In the genomic region with DNA sequence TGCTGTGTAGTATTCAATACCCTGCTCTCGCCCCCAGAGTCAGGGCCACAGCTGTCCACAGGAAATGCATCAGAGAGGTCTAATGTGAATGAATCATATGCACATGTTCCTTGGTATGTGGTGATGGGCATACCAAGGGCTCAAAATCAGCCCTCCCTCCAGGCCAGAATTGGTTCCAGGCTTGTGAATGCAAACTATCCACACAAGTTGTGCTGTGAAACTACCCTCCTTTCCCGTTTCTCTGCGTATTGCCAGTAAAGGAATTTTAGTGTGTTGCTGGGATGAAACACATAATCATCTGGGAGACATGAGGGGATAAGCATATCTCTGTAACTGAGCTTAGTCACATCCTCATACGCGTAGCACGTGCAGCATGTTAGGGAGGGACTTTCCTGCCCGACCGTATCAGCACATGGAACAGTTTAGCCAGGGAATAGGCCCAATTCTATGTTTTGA, we compare ENCODE assay signal across 12 cellular contexts. TPM values are rescaled to one million over a fixed set of nuclear protein-coding genes. Genes with fewer than 3 reads are reported as not detected.
DNase-seq lines count a peak whose midpoint lies in the region; ATAC-seq and TF ChIP-seq lines count a peak whose summit lies in the region.
"Had no signal": no experiment of that assay in that cellular context is flagged by ENCODE, and none has a peak within 500 bp of the region (broad histone marks: within the 10 kb centered on the region; RNA-seq: fewer than 3 reads in every experiment).

No MANE protein-coding gene starts in this region.

- H3K4ac ChIP-seq in H9 (ENCODE audit: low read depth, low read length): no peak overlapping the region

- no peak overlapping the region for H2BK12ac ChIP-seq in H9 (ENCODE audit: insufficient read length, low read depth, low read length)

- no peak overlapping the region for H4K5ac ChIP-seq in H9 (ENCODE audit: insufficient read length, low read depth, low read length)

- no peak overlapping the region for H4K91ac ChIP-seq in H9 (ENCODE audit: insufficient read length, low read depth, low read length)

- H3K9ac ChIP-seq in H9 (ENCODE audit: extremely low read depth, insufficient read length, low read length): no peak overlapping the region

- H3K27ac Mint-ChIP-seq in H9: no peak overlapping the region; a peak in 1 of 7 replicates
- H3K27ac Mint-ChIP-seq: activated naive CD4-positive, alpha-beta T cell treated with anti-CD3 and anti-CD28 coated beads, Interleukin-2, amount 10 ng/mL, durations not matched to agents 7 days and 5 days had no signal

- no peak overlapping the region for H3K14ac ChIP-seq in H9 (ENCODE audit: insufficient read depth, low read length)

- no peak overlapping the region for H3K4me3 Mint-ChIP-seq in H9
- H3K4me3 Mint-ChIP-seq: activated naive CD4-positive, alpha-beta T cell treated with anti-CD3 and anti-CD28 coated beads, Interleukin-2, amount 10 ng/mL, durations not matched to agents 7 days and 5 days had no signal

- no peaks in the 10 kb centered on the region for H3K27me3 Mint-ChIP-seq in H9 (ENCODE audit: low read depth)
- H3K27me3 Mint-ChIP-seq: activated naive CD4-positive, alpha-beta T cell treated with anti-CD3 and anti-CD28 coated beads, Interleukin-2, amount 10 ng/mL, durations not matched to agents 7 days and 5 days had no signal

- peak; percentile 61 for ATAC-seq in sciatic nerve

- DNase-seq in GOT3 (lab: John Stamatoyannopoulos, UW) (peak; percentile 5), SW 1271 (lab: John Stamatoyannopoulos, UW) (peak; percentile 84 to 92), fibroblast of the conjunctiva (ENCODE audit: low read depth) (peak; percentile 94), sciatic nerve (ENCODE audit: low spot score) (no peak), H9 (no peak), ecto neural progenitor cell (ENCODE audit: low spot score) (no peak), Ammon's horn (ENCODE audit: low spot score) (no peak)
- DNase-seq in activated naive CD4-positive, alpha-beta T cell treated with Interleukin-2 at 50 U/mL for 16 hours: no peak
- DNase-seq: activated naive CD4-positive, alpha-beta T cell treated with anti-CD3 and anti-CD28 coated beads, Interleukin-2, amount 10 ng/mL, durations not matched to agents 7 days and 5 days; KG1; NCI-H774 had no signal

- no peak overlapping the region for H3T11ph ChIP-seq in H9 (ENCODE audit: low read length)

- no peaks in the 10 kb centered on the region; a peak in 1 of 4 replicates for H3K4me1 Mint-ChIP-seq in H9
- H3K4me1 Mint-ChIP-seq: activated naive CD4-positive, alpha-beta T cell treated with anti-CD3 and anti-CD28 coated beads, Interleukin-2, amount 10 ng/mL, durations not matched to agents 7 days and 5 days had no signal

- intact Hi-C loops in sciatic nerve (cut with DNase I): no loop called here

- H3K23me2 ChIP-seq in H9 (ENCODE audit: insufficient read length, low read depth, low read length, poor library complexity, severe bottlenecking): no peaks in the 10 kb centered on the region

- no peak overlapping the region for H2BK15ac ChIP-seq in H9 (ENCODE audit: low read depth, low read length)

- no peak overlapping the region for H3K27ac ChIP-seq in H9 (ENCODE audit: insufficient read length, low read depth, low read length)
- H3K27ac ChIP-seq: VCaP had no signal

- no peak overlapping the region for H4K8ac ChIP-seq in H9 (replicated peaks; ENCODE audit: insufficient read length, low read depth, low read length)

- H2BK5ac ChIP-seq in H9 (ENCODE audit: insufficient read length, low read length): no peak overlapping the region

- H3K27me3 ChIP-seq in H9 (ENCODE audit: insufficient read depth, low read length): no peaks in the 10 kb centered on the region

- H3K79me1 ChIP-seq in H9 (ENCODE audit: insufficient read depth, low read depth, low read length, poor library complexity, severe bottlenecking): no peaks in the 10 kb centered on the region

- peaks cover 0 to 8% (median 2%) of the 10 kb centered on the region in 3 experiments; a peak in 4 of 7 replicates for H3K36me3 Mint-ChIP-seq in H9 (ENCODE audit: insufficient read depth in 1 of 3, low read depth in 3 of 3)
- H3K36me3 Mint-ChIP-seq: activated naive CD4-positive, alpha-beta T cell treated with anti-CD3 and anti-CD28 coated beads, Interleukin-2, amount 10 ng/mL, durations not matched to agents 7 days and 5 days had no signal

- H2BK120ac ChIP-seq in H9 (ENCODE audit: low read depth, low read length, poor library complexity, severe bottlenecking): no peak overlapping the region

- no peak overlapping the region for H2AFZ ChIP-seq in H9 (ENCODE audit: low read length)

- no peak overlapping the region for H2AK5ac ChIP-seq in H9 (ENCODE audit: insufficient read length, low read length)

- no peak overlapping the region for H3K18ac ChIP-seq in H9 (ENCODE audit: insufficient read length, low read depth, low read length)

- no peak for TF ChIP-seq CTCF in H9 (conservative IDR thresholded peaks at IDR 0.05)

- H3K56ac ChIP-seq in H9 (ENCODE audit: insufficient read length, low read depth, low read length): no peak overlapping the region

- H3K23ac ChIP-seq in H9 (ENCODE audit: insufficient read length, low read depth, low read length): no peak overlapping the region

- no peak overlapping the region for H3K4me2 ChIP-seq in H9 (ENCODE audit: insufficient read depth, insufficient read length, low read length)

- no peaks in the 10 kb centered on the region for H4K20me1 ChIP-seq in H9 (ENCODE audit: control insufficient read depth, insufficient read depth, insufficient read length)

- H3K9me3 Mint-ChIP-seq in H9: peaks cover 9 to 10% of the 10 kb centered on the region in 2 experiments; a peak in 3 of 5 replicates

- no peaks in the 10 kb centered on the region for H3K9me3 ChIP-seq in H9 (ENCODE audit: control insufficient read depth, low read depth, low read length)

- no CpG with 5 or more reads among the region's 8 CpGs for WGBS in H9 (ENCODE audit: extremely low coverage, insufficient read length, low lambda C conversion rate)

- H3K79me2 ChIP-seq in H9 (ENCODE audit: insufficient read depth, low read length): no peaks in the 10 kb centered on the region

- H3K4me1 ChIP-seq in H9 (ENCODE audit: insufficient read depth, low read length): no peaks in the 10 kb centered on the region

- H2BK20ac ChIP-seq in H9 (ENCODE audit: low read depth, low read length, poor library complexity, severe bottlenecking): no peak overlapping the region

RNA-seq across cellular contexts. Expression of a gene that starts 9.2 kb away (rescaled TPM):
- total RNA-seq in sciatic nerve: 296 TPM
- 14.6 and 16.4 TPM in 2 replicates for total RNA-seq in H9 (2021)

Comparison
In these comparisons a context has a peak if more than half of its experiments do, and no peak if none do; other contexts are left out.
1. DNase-seq: peak in GOT3 (single experiment), SW 1271 (2 of 2) and fibroblast of the conjunctiva (single experiment); none in sciatic nerve (single experiment), H9 (single experiment), ecto neural progenitor cell (single experiment), Ammon's horn (single experiment) and activated naive CD4-positive, alpha-beta T cell treated with Interleukin-2 at 50 U/mL for 16 hours (single experiment).
2. RNA of a gene that starts 9.2 kb away (total RNA-seq): 296 TPM in sciatic nerve (single experiment); 14.6 to 16.4 TPM in H9; every median in the first group is over 10 times any median in the second.